ENCODE assay signal across 30 cellular contexts in the genomic region with DNA sequence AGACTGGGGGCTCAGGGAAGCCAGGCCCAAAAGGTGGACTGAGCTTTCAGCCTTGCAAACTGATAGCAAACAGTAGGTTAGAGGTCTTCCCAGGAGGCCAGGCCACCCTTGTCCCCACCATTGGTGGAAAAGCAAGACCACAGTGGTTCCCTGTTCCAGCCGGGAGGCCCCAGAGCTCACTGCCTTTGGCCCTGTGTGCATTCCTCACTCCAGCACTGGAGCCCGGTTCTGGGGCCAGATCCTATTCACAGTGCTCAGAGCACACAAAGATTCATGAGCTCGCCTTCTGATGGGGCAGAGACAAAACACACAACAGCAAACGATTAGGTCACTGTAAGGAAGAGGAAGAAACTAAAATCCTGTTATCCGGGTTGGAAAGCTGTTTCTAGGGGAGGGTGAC. TPM values are rescaled to one million over a fixed set of nuclear protein-coding genes. Genes with fewer than 3 reads are reported as not detected.
A peak's percentile ranks its signal among the peaks of the same experiment; 100 is the strongest.
DNase-seq lines count a peak whose midpoint lies in the region; ATAC-seq, FAIRE-seq and TF ChIP-seq lines count a peak whose summit lies in the region.
"Had no signal": no experiment of that assay in that cellular context is flagged by ENCODE, and none has a peak within 500 bp of the region (broad histone marks: within the 10 kb centered on the region; RNA-seq: fewer than 3 reads in every experiment).

No MANE protein-coding gene starts in this region.

- H3K9ac ChIP-seq in H1 (replicated peaks in 1 of 4; ENCODE audit: extremely low read depth in 1 of 4, low read depth in 3 of 4, low read length in 3 of 4) = peak overlapping the region in 1 of 4 experiments; percentile 2; a peak in 1 of 7 replicates

- TF ChIP-seq POLR2A in H1 (IDR thresholded peaks at IDR 0.05; ENCODE audit: control extremely low read depth in 1 of 2, low read depth in 2 of 2, low read length in 2 of 2) (no peak), breast epithelium (IDR thresholded peaks at IDR 0.05) (no peak)

- no peak for TF ChIP-seq RAD21 in H1 (IDR thresholded peaks at IDR 0.05 in 1 of 2, conservative IDR thresholded peaks at IDR 0.05 in 1 of 2; ENCODE audit: low read depth in 2 of 2, low read length in 2 of 2)

- H3K4me1 ChIP-seq in H1 (replicated peaks in 1 of 4; ENCODE audit: control insufficient read depth in 3 of 4, insufficient read depth in 4 of 4, low read length in 3 of 4) (peaks cover 30 to 46% (median 33%) of the 10 kb centered on the region in 4 experiments), mesodermal cell (ENCODE audit: control insufficient read depth, insufficient read depth, low read length, poor library complexity, severe bottlenecking) (peaks cover 49% of the 10 kb centered on the region), breast epithelium (peaks cover 9 to 10% of the 10 kb centered on the region in 2 donors), left ventricle myocardium inferior (peaks cover 12% of the 10 kb centered on the region)
- no peaks in the 10 kb centered on the region for H3K4me1 ChIP-seq in naive thymus-derived CD4-positive, alpha-beta T cell (ENCODE audit: control insufficient read depth in 2 of 2, insufficient read depth in 2 of 2, low read length in 2 of 2)

- H3K14ac ChIP-seq in H1 (ENCODE audit: insufficient read length) = no peak overlapping the region

- H3K79me2 ChIP-seq in H1 (ENCODE audit: control insufficient read depth in 1 of 2, insufficient read depth in 2 of 2, low read length in 2 of 2) = no peaks in the 10 kb centered on the region

- no peak overlapping the region for H2AFZ ChIP-seq in H1 (ENCODE audit: low read length)

- H3K36me3 Mint-ChIP-seq in HFFc6 (ENCODE audit: low read depth) = no peaks in the 10 kb centered on the region
- H3K36me3 Mint-ChIP-seq in stimulated activated naive B cell treated with anti-CD40 and anti-IgM and Interleukin-4, amounts not matched to agents 10 μg/mL and 1 μg/mL and 100 μg/mL, for 72 hours = no peaks in the 10 kb centered on the region
- no peaks in the 10 kb centered on the region for H3K36me3 Mint-ChIP-seq in naive thymus-derived CD4-positive, alpha-beta T cell
- H3K36me3 Mint-ChIP-seq: activated naive CD8-positive, alpha-beta T cell treated with anti-CD3 and anti-CD28 coated beads for 36 hours; immature natural killer cell had no signal

- 87% methylated on average over 5 of the region's 5 CpGs; no CpG with 5 or more reads in 1 of the 2 experiments for WGBS in H1 (ENCODE audit: extremely low coverage in 1 of 2, insufficient coverage in 1 of 2, insufficient read length in 1 of 2, insufficient replicate concordance in 2 of 2, low coverage in 1 of 2, low lambda C conversion rate in 2 of 2, missing lambda C conversion rate in 1 of 2), 2 experiments
- 73 to 89% methylated on average over 5 of the region's 5 CpGs for WGBS in mesodermal cell (ENCODE audit: insufficient coverage in 2 of 2), 2 experiments

- H4K91ac ChIP-seq in H1 (replicated peaks; ENCODE audit: insufficient read length, low read length) = peak overlapping the region; percentile 22

- H2AK5ac ChIP-seq in H1 (ENCODE audit: low read depth, low read length) = peak overlapping the region; percentile 92; the same call in 1 of the 2 replicates

- TF ChIP-seq EP300 in H1 (IDR thresholded peaks at IDR 0.05; ENCODE audit: borderline replicate concordance in 1 of 2, low read depth in 2 of 2, low read length in 2 of 2) = no peak

- H3K27ac Mint-ChIP-seq in HFFc6 = peak overlapping the region; percentile 37; the same call in 1 of the 2 replicates
- H3K27ac Mint-ChIP-seq in stimulated activated naive B cell treated with anti-CD40 and anti-IgM and Interleukin-4, amounts not matched to agents 10 μg/mL and 1 μg/mL and 100 μg/mL, for 72 hours = peak overlapping the region; percentile 16
- peak overlapping the region in 2 of 9 donors; percentile 16 to 75 for H3K27ac Mint-ChIP-seq in naive thymus-derived CD4-positive, alpha-beta T cell
- H3K27ac Mint-ChIP-seq: activated naive CD8-positive, alpha-beta T cell treated with anti-CD3 and anti-CD28 coated beads for 36 hours; activated T-helper 2 cell treated with anti-CD3 and anti-CD28 coated beads, Interferon-gamma antibody, Interleukin-2, Interleukin-4, amounts not matched to agents 10 μg/mL and 5 μg/mL and 100 μg/mL, durations not matched to agents 14 hours and 24 hours and 36 hours had no signal

- no peak overlapping the region for H3K4me2 ChIP-seq in H1 (ENCODE audit: insufficient read depth in 1 of 2, low read depth in 2 of 2, low read length in 2 of 2)

- H3K4me3 Mint-ChIP-seq in HFFc6 = no peak overlapping the region
- H3K4me3 Mint-ChIP-seq in stimulated activated naive B cell treated with anti-CD40 and anti-IgM and Interleukin-4, amounts not matched to agents 10 μg/mL and 1 μg/mL and 100 μg/mL, for 72 hours = no peak overlapping the region
- no peak overlapping the region for H3K4me3 Mint-ChIP-seq in naive thymus-derived CD4-positive, alpha-beta T cell
- H3K4me3 Mint-ChIP-seq: activated naive CD8-positive, alpha-beta T cell treated with anti-CD3 and anti-CD28 coated beads for 36 hours; immature natural killer cell had no signal

- CTCF ChIA-PET in H1 (lab: Charles Lee; ENCODE audit: partially characterized antibody) = interaction anchor here (0.6 to 20.5 kb wide), 9 partner anchors 17 to 122 kb away, joined by 3 to 257 read pairs (median 4); no protein-coding TSS in a partner anchor
- CTCF ChIA-PET in naive thymus-derived CD4-positive, alpha-beta T cell (lab: Charles Lee) = interaction anchor here (1.0 kb wide), 1 partner anchor 9 kb away, joined by 3 read pairs; no protein-coding TSS in a partner anchor

- no peaks in the 10 kb centered on the region for H3K36me3 ChIP-seq in H1 (ENCODE audit: control insufficient read depth in 2 of 4, insufficient read depth in 4 of 4, low read length in 3 of 4)
- H3K36me3 ChIP-seq in mesodermal cell (ENCODE audit: control insufficient read depth, insufficient read depth, low read length) = no peaks in the 10 kb centered on the region
- no peaks in the 10 kb centered on the region for H3K36me3 ChIP-seq in breast epithelium
- H3K36me3 ChIP-seq in left ventricle myocardium inferior = no peaks in the 10 kb centered on the region
- H3K36me3 ChIP-seq in naive thymus-derived CD4-positive, alpha-beta T cell (ENCODE audit: control insufficient read depth in 2 of 3, insufficient read depth in 3 of 3, low read length in 3 of 3) = no peaks in the 10 kb centered on the region
- H3K36me3 ChIP-seq: spleen, thoracic aorta had no signal

- peak overlapping the region; percentile 79 for H2BK120ac ChIP-seq in H1 (replicated peaks; ENCODE audit: low read depth, low read length)

- TF ChIP-seq CTCF in HFFc6 (IDR thresholded peaks at IDR 0.05) (no peak), H1 (IDR thresholded peaks at IDR 0.05; ENCODE audit: control extremely low read depth in 1 of 3, insufficient read depth in 1 of 3, low read depth in 1 of 3, low read length in 3 of 3) (no peak), breast epithelium (IDR thresholded peaks at IDR 0.05) (no peak), left ventricle myocardium inferior (IDR thresholded peaks at IDR 0.05; ENCODE audit: borderline replicate concordance) (no peak)

- no peak for ATAC-seq in stimulated activated naive B cell treated with anti-CD40 and anti-IgM and Interleukin-4, amounts not matched to agents 10 μg/mL and 1 μg/mL and 100 μg/mL, for 72 hours (replicated peaks)
- ATAC-seq in naive thymus-derived CD4-positive, alpha-beta T cell = no peak
- ATAC-seq: body of pancreas, esophagus mucosa, left ventricle myocardium superior had no signal

- no peaks in the 10 kb centered on the region for H3K79me1 ChIP-seq in H1 (ENCODE audit: low read depth, low read length)

- H2BK12ac ChIP-seq in H1 (ENCODE audit: low read depth, low read length) = peak overlapping the region; percentile 88

- peaks cover 2% of the 10 kb centered on the region for H3K27me3 Mint-ChIP-seq in HFFc6 (ENCODE audit: insufficient read depth)
- H3K27me3 Mint-ChIP-seq in stimulated activated naive B cell treated with anti-CD40 and anti-IgM and Interleukin-4, amounts not matched to agents 10 μg/mL and 1 μg/mL and 100 μg/mL, for 72 hours = peaks cover 4 to 13% of the 10 kb centered on the region in 2 donors
- H3K27me3 Mint-ChIP-seq in naive thymus-derived CD4-positive, alpha-beta T cell = no peaks in the 10 kb centered on the region
- H3K27me3 Mint-ChIP-seq: activated naive CD8-positive, alpha-beta T cell treated with anti-CD3 and anti-CD28 coated beads for 36 hours had no signal

- H3K4me1 Mint-ChIP-seq in HFFc6 (ENCODE audit: low read depth) = peaks cover 48% of the 10 kb centered on the region
- H3K4me1 Mint-ChIP-seq in stimulated activated naive B cell treated with anti-CD40 and anti-IgM and Interleukin-4, amounts not matched to agents 10 μg/mL and 1 μg/mL and 100 μg/mL, for 72 hours = peaks cover 8 to 24% of the 10 kb centered on the region in 2 donors
- peaks cover 0 to 10% (median 0%) of the 10 kb centered on the region in 7 donors for H3K4me1 Mint-ChIP-seq in naive thymus-derived CD4-positive, alpha-beta T cell

- intact Hi-C loops in breast epithelium (cut with DNase I; ENCODE audit: low total_unique reads) = no loop called here
- intact Hi-C loops in left ventricle myocardium inferior (cut with micrococcal nuclease) = no loop called here
- intact Hi-C loops in naive thymus-derived CD4-positive, alpha-beta T cell (cut with micrococcal nuclease) = no loop called here

- peak overlapping the region; percentile 44 for H4K5ac ChIP-seq in H1 (ENCODE audit: insufficient read length, low read depth, low read length)

- FAIRE-seq in H1 (lab: Jason Lieb, UNC) = no peak
- FAIRE-seq: D721Med, frontal cortex had no signal

- no peaks in the 10 kb centered on the region for H3K9me3 ChIP-seq in H1 (ENCODE audit: insufficient read depth in 2 of 2, low read depth in 1 of 2, low read length in 1 of 2)
- H3K9me3 ChIP-seq in mesodermal cell (ENCODE audit: control insufficient read depth, low read length) = no peaks in the 10 kb centered on the region
- H3K9me3 ChIP-seq in breast epithelium = no peaks in the 10 kb centered on the region
- H3K9me3 ChIP-seq in left ventricle myocardium inferior (replicated peaks) = no peaks in the 10 kb centered on the region
- no peaks in the 10 kb centered on the region for H3K9me3 ChIP-seq in naive thymus-derived CD4-positive, alpha-beta T cell (ENCODE audit: control insufficient read depth in 2 of 3, low read length in 3 of 3)
- H3K9me3 ChIP-seq: body of pancreas, spleen, thoracic aorta had no signal

- peak overlapping the region; percentile 91; the same call in 1 of the 2 replicates for H2BK20ac ChIP-seq in H1 (ENCODE audit: low read length)

- DNase-seq in HFFc6 = no peak
- no peak for DNase-seq in H1 (ENCODE audit: low read depth in 1 of 2, low spot score in 2 of 2)
- DNase-seq in stimulated activated naive B cell treated with anti-CD40 and anti-IgM and Interleukin-4, amounts not matched to agents 10 μg/mL and 1 μg/mL and 100 μg/mL, for 72 hours = no peak
- DNase-seq in breast epithelium (ENCODE audit: low spot score in 2 of 2) = no peak
- DNase-seq in NCI-H748 treated with DMSO at 0.1 percent for 48 hours (lab: John Stamatoyannopoulos, UW) = no peak
- DNase-seq in left ventricle myocardium inferior = no peak
- no peak for DNase-seq in naive thymus-derived CD4-positive, alpha-beta T cell
- DNase-seq: activated CD4-positive, alpha-beta T cell treated with anti-CD3 and anti-CD28 coated beads, Interleukin-2, amount 50 U/mL, for 48 hours; activated CD4-positive, CD25-positive, alpha-beta regulatory T cell; activated CD8-positive, alpha-beta memory T cell treated with anti-CD3 and anti-CD28 coated beads, Interleukin-2, amount 50 U/mL, for 4 hours; activated naive CD8-positive, alpha-beta T cell treated with anti-CD3 and anti-CD28 coated beads for 36 hours; body of pancreas; effector CD8-positive, alpha-beta T cell; EL; immature natural killer cell; left ventricle myocardium superior; NCI-H1105 treated with DMSO at 0.1 percent for 48 hours; NCI-H2029 treated with DMSO at 0.1 percent for 48 hours; nucleus accumbens; SHP77 treated with DMSO at 0.1 percent for 48 hours; spleen; stimulated activated CD4-positive, alpha-beta T cell treated with anti-CD3 and anti-CD28 coated beads, Interleukin-2, amount 100 ng/mL, for 48 hours; stimulated activated naive CD4-positive, alpha-beta T cell; SW 1271 had no signal

- peak overlapping the region; percentile 71 for H2BK5ac ChIP-seq in H1 (ENCODE audit: low read depth, low read length)

- no peaks in the 10 kb centered on the region for H4K20me1 ChIP-seq in H1 (replicated peaks in 1 of 2; ENCODE audit: control insufficient read depth in 1 of 2, insufficient read depth in 2 of 2, low read length in 2 of 2)

- H3K27me3 ChIP-seq in H1 (replicated peaks in 1 of 4; ENCODE audit: control insufficient read depth in 3 of 4, extremely low read depth in 1 of 4, insufficient read depth in 3 of 4, low read length in 3 of 4) (no peaks in the 10 kb centered on the region), breast epithelium (no peaks in the 10 kb centered on the region), left ventricle myocardium inferior (ENCODE audit: low read depth) (no peaks in the 10 kb centered on the region)
- H3K27me3 ChIP-seq in naive thymus-derived CD4-positive, alpha-beta T cell (ENCODE audit: control insufficient read depth in 2 of 2, insufficient read depth in 2 of 2, low read length in 2 of 2) = no peaks in the 10 kb centered on the region
- H3K27me3 ChIP-seq: body of pancreas had no signal

- peak overlapping the region; percentile 79; the same call in 1 of the 2 replicates for H4K8ac ChIP-seq in H1 (ENCODE audit: extremely low read depth, insufficient read depth, low read length)

- no peak overlapping the region for H3K4ac ChIP-seq in H1 (replicated peaks; ENCODE audit: insufficient read length, low read depth, low read length)

- no peak overlapping the region for H3K4me3 ChIP-seq in H1 (ENCODE audit: extremely low read depth in 1 of 4, insufficient read depth in 2 of 4, low read depth in 3 of 4, low read length in 4 of 4)
- H3K4me3 ChIP-seq in mesodermal cell (ENCODE audit: extremely low read depth, insufficient read depth, low read length, poor library complexity, severe bottlenecking) = no peak overlapping the region
- H3K4me3 ChIP-seq in breast epithelium = no peak overlapping the region
- H3K4me3 ChIP-seq in left ventricle myocardium inferior = no peak overlapping the region
- no peak overlapping the region for H3K4me3 ChIP-seq in naive thymus-derived CD4-positive, alpha-beta T cell (ENCODE audit: low read length)
- H3K4me3 ChIP-seq: body of pancreas, spleen, thoracic aorta had no signal

- H3K27ac ChIP-seq in H1 (ENCODE audit: low read depth, low read length) (peak overlapping the region; percentile 59; the same call in 1 of the 2 replicates), mesodermal cell (ENCODE audit: low read depth, low read length, severe bottlenecking) (peak overlapping the region; percentile 80), breast epithelium (peak overlapping the region in 1 of 2 donors; percentile 19), left ventricle myocardium inferior (replicated peaks) (no peak overlapping the region)
- no peak overlapping the region for H3K27ac ChIP-seq in naive thymus-derived CD4-positive, alpha-beta T cell (ENCODE audit: low read depth, low read length)
- H3K27ac ChIP-seq: body of pancreas, thoracic aorta had no signal

- no peak overlapping the region for H3K23ac ChIP-seq in H1 (ENCODE audit: insufficient read length)

- H3K56ac ChIP-seq in H1 (replicated peaks; ENCODE audit: insufficient read length, low read depth, low read length) = no peak overlapping the region

- no peak overlapping the region; the same call in 1 of the 2 replicates for H2BK15ac ChIP-seq in H1 (ENCODE audit: low read length)

- POLR2A ChIA-PET in H1 (lab: Charles Lee; ENCODE audit: partially characterized antibody) = interaction anchor here (0.9 to 1.5 kb wide), 5 partner anchors 18 to 118 kb away, joined by 3 to 4 read pairs (median 4); no protein-coding TSS in a partner anchor
- POLR2A ChIA-PET in naive thymus-derived CD4-positive, alpha-beta T cell (lab: Charles Lee) = no interaction called here

- H3K9me3 Mint-ChIP-seq in HFFc6 = no peaks in the 10 kb centered on the region
- no peaks in the 10 kb centered on the region for H3K9me3 Mint-ChIP-seq in stimulated activated naive B cell treated with anti-CD40 and anti-IgM and Interleukin-4, amounts not matched to agents 10 μg/mL and 1 μg/mL and 100 μg/mL, for 72 hours
- H3K9me3 Mint-ChIP-seq in naive thymus-derived CD4-positive, alpha-beta T cell = no peaks in the 10 kb centered on the region
- H3K9me3 Mint-ChIP-seq: activated naive CD8-positive, alpha-beta T cell treated with anti-CD3 and anti-CD28 coated beads for 36 hours; activated T-helper 2 cell treated with anti-CD3 and anti-CD28 coated beads, Interferon-gamma antibody, Interleukin-2, Interleukin-4, amounts not matched to agents 10 μg/mL and 5 μg/mL and 100 μg/mL, durations not matched to agents 14 hours and 24 hours and 36 hours; immature natural killer cell had no signal

- H3K23me2 ChIP-seq in H1 (ENCODE audit: low read depth, low read length) = no peaks in the 10 kb centered on the region

- H3K18ac ChIP-seq in H1 (ENCODE audit: extremely low read depth, low read length) = peak overlapping the region; percentile 85

RNA-seq across cellular contexts. Expression of gene PGS1, which starts 5.6 kb away (rescaled TPM):
- total RNA-seq in HFFc6 (2021; fragmentation: NEBNext Ultra II Directional; extraction: Animal tissue kit (Norgen Biotek cat#: 25700)) = 10 to 100 TPM; 20.2 to 26.1 (median 24.5) TPM
- total RNA-seq in H1 (2021; fragmentation: NEBNext Ultra II Directional; extraction: Animal tissue kit (Norgen Biotek cat#: 25700)) = 56.7 and 60.0 TPM in 2 replicates
- polyA plus RNA-seq in H1 (2011; rRNA removed) = 46.7 and 69.3 TPM in 2 replicates
- polyA plus RNA-seq in H1 (2011; cell fraction: cytosol; rRNA removed) = 69.5 TPM
- 180 TPM for polyA plus RNA-seq in H1 (2011; cell fraction: nucleus; rRNA removed)
- 38.8 to 53.2 TPM (median 48.6 TPM) in 4 replicates for polyA plus RNA-seq in H1 (2012, experiment 1 of 2)
- 42.4 TPM for polyA plus RNA-seq in H1 (2012, experiment 2 of 2)
- polyA plus RNA-seq in H1 (2013, experiment 1 of 2) = 34.5 TPM
- 33.4 TPM for polyA plus RNA-seq in H1 (2013, experiment 2 of 2)
- 49.7 and 65.7 TPM in 2 replicates for polyA minus RNA-seq in H1 (2011; rRNA and poly(A)+ RNA removed)
- 37.5 TPM for polyA minus RNA-seq in H1 (2011; cell fraction: cytosol; rRNA and poly(A)+ RNA removed)
- polyA minus RNA-seq in H1 (2011; cell fraction: nucleus; rRNA and poly(A)+ RNA removed) = 62.2 TPM
- 36.8 TPM for polyA plus RNA-seq in mesodermal cell (2013, experiment 1 of 2)
- polyA plus RNA-seq in mesodermal cell (2013, experiment 2 of 2) = 28.0 TPM
- total RNA-seq in breast epithelium (10 to 100 TPM; 33.9 to 58.7 (median 50.2) TPM), left ventricle myocardium inferior (17.1 TPM)
- total RNA-seq in naive thymus-derived CD4-positive, alpha-beta T cell = 10 to 100 TPM; 66.6 to 84.3 (median 82.0) TPM
- 10 to 100 TPM; 36.1 to 52.3 TPM for polyA plus RNA-seq in naive thymus-derived CD4-positive, alpha-beta T cell

RNA-seq across cellular contexts. Expression of gene SOCS3, which starts 12.9 kb away (rescaled TPM):
- total RNA-seq in HFFc6 (2021; fragmentation: NEBNext Ultra II Directional; extraction: Animal tissue kit (Norgen Biotek cat#: 25700)) = 10 to 100 TPM; 27.4 to 37.2 (median 33.2) TPM
- total RNA-seq in H1 (2021; fragmentation: NEBNext Ultra II Directional; extraction: Animal tissue kit (Norgen Biotek cat#: 25700)) = 47.9 and 49.4 TPM in 2 replicates
- polyA plus RNA-seq in H1 (2011; rRNA removed) = 10.1 and 15.2 TPM in 2 replicates
- 13.5 TPM for polyA plus RNA-seq in H1 (2011; cell fraction: cytosol; rRNA removed)
- 33.4 TPM for polyA plus RNA-seq in H1 (2011; cell fraction: nucleus; rRNA removed)
- polyA plus RNA-seq in H1 (2012, experiment 1 of 2) = 13.7 to 17.9 TPM (median 15.6 TPM) in 4 replicates
- polyA plus RNA-seq in H1 (2012, experiment 2 of 2) = 21.7 TPM
- 28.0 TPM for polyA plus RNA-seq in H1 (2013, experiment 1 of 2)
- 27.0 TPM for polyA plus RNA-seq in H1 (2013, experiment 2 of 2)
- polyA minus RNA-seq in H1 (2011; rRNA and poly(A)+ RNA removed) = 7.3 and 11.0 TPM in 2 replicates
- polyA minus RNA-seq in H1 (2011; cell fraction: cytosol; rRNA and poly(A)+ RNA removed) = 17.7 TPM
- 14.3 TPM for polyA minus RNA-seq in H1 (2011; cell fraction: nucleus; rRNA and poly(A)+ RNA removed)
- polyA plus RNA-seq in mesodermal cell (2013, experiment 1 of 2) = 37.6 TPM
- 29.9 TPM for polyA plus RNA-seq in mesodermal cell (2013, experiment 2 of 2)
- total RNA-seq in breast epithelium (100 to 1,000 TPM in 1 of 3 donors, 10 to 100 TPM in 2; 58.1 to 190 (median 76.4) TPM), left ventricle myocardium inferior (9.5 TPM)
- total RNA-seq in naive thymus-derived CD4-positive, alpha-beta T cell = 100 to 1,000 TPM in 3 of 5 experiments, 1 to 10 TPM in 2; 8.1 to 281 (median 110) TPM
- 100 to 1,000 TPM in 1 of 2 donors, 10 to 100 TPM in 1; 58.4 to 206 TPM for polyA plus RNA-seq in naive thymus-derived CD4-positive, alpha-beta T cell

Comparison
In these comparisons a context has a peak if more than half of its experiments do, and no peak if none do; other contexts are left out.
1. H3K27ac ChIP-seq: peak in H1 (single experiment) and mesodermal cell (single experiment); none in left ventricle myocardium inferior (single experiment) and naive thymus-derived CD4-positive, alpha-beta T cell (single experiment).